37 cellular contexts compared by ENCODE assay signal in the genomic region with DNA sequence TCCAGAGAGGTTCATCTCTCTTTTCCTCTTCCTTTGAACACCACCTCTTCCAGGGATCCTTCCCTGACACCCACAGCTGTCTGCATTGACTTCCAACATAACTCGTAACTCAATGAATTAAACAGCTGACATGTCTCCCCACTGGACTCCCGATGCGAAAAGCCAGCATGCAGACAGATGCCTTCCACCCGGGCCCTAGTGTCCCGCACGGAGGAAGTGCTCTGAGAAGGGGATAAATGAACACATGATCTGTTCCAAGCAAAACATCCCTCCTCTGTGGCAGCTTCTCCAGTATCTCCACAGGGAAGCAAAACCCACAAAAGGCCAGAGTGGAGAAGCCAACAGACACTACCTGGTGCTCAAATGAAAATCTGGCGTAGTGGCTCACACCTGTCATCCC. TPM values are rescaled to one million over a fixed set of nuclear protein-coding genes. Genes with fewer than 3 reads are reported as not detected.
"Had no signal": no experiment of that assay in that cellular context is flagged by ENCODE, and none has a peak within 500 bp of the region (broad histone marks: within the 10 kb centered on the region; RNA-seq: fewer than 3 reads in every experiment).

No MANE protein-coding gene starts in this region.

- H3K27ac ChIP-seq: adrenal gland, body of pancreas, breast epithelium, PC-9, RWPE1 had no signal

- H3K4me3 ChIP-seq: adrenal gland, body of pancreas, breast epithelium, MG63, PC-9 had no signal

- H3K36me3 ChIP-seq: adrenal gland, breast epithelium, MG63 had no signal

- ATAC-seq: activated CD4-positive, alpha-beta T cell treated with anti-CD3 and anti-CD28 coated beads for 36 hours; activated CD4-positive, CD25-positive, alpha-beta regulatory T cell treated with anti-CD3 and anti-CD28 coated beads, Interleukin-2, amount 50 U/mL, for 24 hours; activated naive CD4-positive, alpha-beta T cell treated with anti-CD3 and anti-CD28 coated beads, Interleukin-2, amount 50 U/mL, for 72 hours; activated T-cell treated with anti-CD3 and anti-CD28 coated beads, Interleukin-2, amount 50 U/mL, for 4 hours; body of pancreas; Right ventricle myocardium inferior had no signal

- H3K27ac Mint-ChIP-seq: activated CD4-positive, alpha-beta T cell treated with anti-CD3 and anti-CD28 coated beads for 36 hours; activated CD4-positive, alpha-beta T cell treated with anti-CD3 and anti-CD28 coated beads, Interleukin-2, amount 10 ng/mL, durations not matched to agents 7 days and 5 days; activated naive CD4-positive, alpha-beta T cell treated with anti-CD3 and anti-CD28 coated beads for 36 hours; activated naive CD4-positive, alpha-beta T cell treated with anti-CD3 and anti-CD28 coated beads, Interleukin-2, amount 50 U/mL, for 72 hours; activated T-helper 1 cell treated with anti-CD3 and anti-CD28 coated beads, Interleukin-12 subunit alpha, Interleukin-12 subunit beta, Interleukin-2, Interleukin-4 antibody, amounts not matched to agents 30 ng/mL and 10 ng/mL and 1 ng/mL, durations not matched to agents 14 hours and 24 hours and 36 hours; WTC11 had no signal

- H3K9me3 ChIP-seq: adrenal gland, body of pancreas, breast epithelium, MG63 had no signal

- H3K4me1 Mint-ChIP-seq: activated CD4-positive, alpha-beta T cell treated with anti-CD3 and anti-CD28 coated beads for 36 hours; activated CD4-positive, alpha-beta T cell treated with anti-CD3 and anti-CD28 coated beads, Interleukin-2, amount 10 ng/mL, durations not matched to agents 7 days and 5 days; WTC11 had no signal

- H3K27me3 ChIP-seq: adrenal gland, body of pancreas, breast epithelium had no signal

- H3K4me1 ChIP-seq: adrenal gland, body of pancreas, breast epithelium had no signal

- H3K4me3 Mint-ChIP-seq: activated CD4-positive, alpha-beta T cell treated with anti-CD3 and anti-CD28 coated beads for 36 hours; activated CD4-positive, alpha-beta T cell treated with anti-CD3 and anti-CD28 coated beads, Interleukin-2, amount 10 ng/mL, durations not matched to agents 7 days and 5 days; activated naive CD4-positive, alpha-beta T cell treated with anti-CD3 and anti-CD28 coated beads for 36 hours; activated T-cell treated with anti-CD3 and anti-CD28 coated beads, Interleukin-2, amount 50 U/mL, for 4 hours; activated T-helper 1 cell treated with anti-CD3 and anti-CD28 coated beads, Interleukin-12 subunit alpha, Interleukin-12 subunit beta, Interleukin-2, Interleukin-4 antibody, amounts not matched to agents 30 ng/mL and 10 ng/mL and 1 ng/mL, durations not matched to agents 14 hours and 24 hours and 36 hours; WTC11 had no signal

- H3K36me3 Mint-ChIP-seq: activated naive CD4-positive, alpha-beta T cell treated with anti-CD3 and anti-CD28 coated beads, Interleukin-2, amount 50 U/mL, for 72 hours had no signal

- DNase-seq: activated CD4-positive, alpha-beta T cell treated with anti-CD3 and anti-CD28 coated beads for 36 hours; activated CD4-positive, alpha-beta T cell treated with anti-CD3 and anti-CD28 coated beads, Interleukin-2, amount 10 ng/mL, durations not matched to agents 7 days and 5 days; activated CD4-positive, alpha-beta T cell treated with anti-CD3 and anti-CD28 coated beads, Interleukin-2, amount 50 U/mL, for 48 hours; activated CD8-positive, alpha-beta memory T cell treated with anti-CD3 and anti-CD28 coated beads, Interleukin-2, amount 50 U/mL, for 4 hours; activated gamma-delta T cell treated with Interleukin-2 at 50 U/mL for 16 hours; activated naive CD4-positive, alpha-beta T cell treated with anti-CD3 and anti-CD28 coated beads for 36 hours; activated T-cell treated with anti-CD3 and anti-CD28 coated beads for 4 hours; activated T-cell treated with anti-CD3 and anti-CD28 coated beads, Interleukin-2, amount 50 U/mL, for 4 hours; adrenal gland; body of pancreas; Karpas-422; KBM-7; MG63; MV-4-11; NCI-H1092; NCI-H1436 treated with DMSO at 0.1 percent for 48 hours; NCI-H1694 treated with DMSO at 0.1 percent for 48 hours; NCI-H2029; NCI-H510A; NCI-H526; NCI-H748 treated with DMSO at 0.1 percent for 48 hours; NK-92 treated with Interleukin-12 subunit alpha and Interleukin-12 subunit beta, amount 100 ng/mL, for 24 hours; SIG-M5; T1000 had no signal

- H3K9me3 Mint-ChIP-seq: activated naive CD4-positive, alpha-beta T cell treated with anti-CD3 and anti-CD28 coated beads for 36 hours; activated naive CD4-positive, alpha-beta T cell treated with anti-CD3 and anti-CD28 coated beads, Interleukin-2, amount 50 U/mL, for 72 hours; activated T-cell treated with anti-CD3 and anti-CD28 coated beads, Interleukin-2, amount 50 U/mL, for 4 hours; activated T-helper 1 cell treated with anti-CD3 and anti-CD28 coated beads, Interleukin-12 subunit alpha, Interleukin-12 subunit beta, Interleukin-2, Interleukin-4 antibody, amounts not matched to agents 30 ng/mL and 10 ng/mL and 1 ng/mL, durations not matched to agents 14 hours and 24 hours and 36 hours had no signal

- H2AFZ ChIP-seq: PC-9 had no signal

RNA-seq across cellular contexts. Expression of gene OGDHL, which starts 28.3 kb away (rescaled TPM):
- total RNA-seq: activated CD4-positive, alpha-beta T cell treated with anti-CD3 and anti-CD28 coated beads, Interleukin-2, amount 10 ng/mL, durations not matched to agents 7 days and 5 days; breast epithelium; PC-9; T-helper 1 cell treated with Interleukin-12 subunit alpha and Interleukin-12 subunit beta and Interleukin-4 antibody, amounts not matched to agents 30 ng/mL and 1 ng/mL, for 36 hours had no signal

RNA-seq across cellular contexts. Expression of gene C10orf53, which starts 54.4 kb away (rescaled TPM):
- total RNA-seq: activated CD4-positive, alpha-beta T cell treated with anti-CD3 and anti-CD28 coated beads for 36 hours; activated CD4-positive, alpha-beta T cell treated with anti-CD3 and anti-CD28 coated beads, Interleukin-2, amount 10 ng/mL, durations not matched to agents 7 days and 5 days; activated naive CD4-positive, alpha-beta T cell treated with anti-CD3 and anti-CD28 coated beads for 36 hours; activated naive CD4-positive, alpha-beta T cell treated with anti-CD3 and anti-CD28 coated beads, Interleukin-2, amount 50 U/mL, for 72 hours; activated T-cell treated with anti-CD3 and anti-CD28 coated beads, Interleukin-2, amount 50 U/mL, for 4 hours; activated T-helper 1 cell treated with anti-CD3 and anti-CD28 coated beads, Interleukin-12 subunit alpha, Interleukin-12 subunit beta, Interleukin-2, Interleukin-4 antibody, amounts not matched to agents 30 ng/mL and 10 ng/mL and 1 ng/mL, durations not matched to agents 14 hours and 24 hours and 36 hours; adrenal gland; astrocyte; body of pancreas; breast epithelium; cardiac septum; PC-9; Right ventricle myocardium inferior; SK-MEL-5; T-helper 1 cell treated with Interleukin-12 subunit alpha and Interleukin-12 subunit beta and Interleukin-4 antibody, amounts not matched to agents 30 ng/mL and 1 ng/mL, for 36 hours; T-helper 2 cell treated with Interferon-gamma antibody and Interleukin-4, amounts not matched to agents 100 ng/mL and 5 ng/mL, for 36 hours; WTC11 had no signal
- polyA plus RNA-seq: adrenal gland had no signal
